Comparison of ENCODE assay signal across 8 cellular contexts in the genomic region with DNA sequence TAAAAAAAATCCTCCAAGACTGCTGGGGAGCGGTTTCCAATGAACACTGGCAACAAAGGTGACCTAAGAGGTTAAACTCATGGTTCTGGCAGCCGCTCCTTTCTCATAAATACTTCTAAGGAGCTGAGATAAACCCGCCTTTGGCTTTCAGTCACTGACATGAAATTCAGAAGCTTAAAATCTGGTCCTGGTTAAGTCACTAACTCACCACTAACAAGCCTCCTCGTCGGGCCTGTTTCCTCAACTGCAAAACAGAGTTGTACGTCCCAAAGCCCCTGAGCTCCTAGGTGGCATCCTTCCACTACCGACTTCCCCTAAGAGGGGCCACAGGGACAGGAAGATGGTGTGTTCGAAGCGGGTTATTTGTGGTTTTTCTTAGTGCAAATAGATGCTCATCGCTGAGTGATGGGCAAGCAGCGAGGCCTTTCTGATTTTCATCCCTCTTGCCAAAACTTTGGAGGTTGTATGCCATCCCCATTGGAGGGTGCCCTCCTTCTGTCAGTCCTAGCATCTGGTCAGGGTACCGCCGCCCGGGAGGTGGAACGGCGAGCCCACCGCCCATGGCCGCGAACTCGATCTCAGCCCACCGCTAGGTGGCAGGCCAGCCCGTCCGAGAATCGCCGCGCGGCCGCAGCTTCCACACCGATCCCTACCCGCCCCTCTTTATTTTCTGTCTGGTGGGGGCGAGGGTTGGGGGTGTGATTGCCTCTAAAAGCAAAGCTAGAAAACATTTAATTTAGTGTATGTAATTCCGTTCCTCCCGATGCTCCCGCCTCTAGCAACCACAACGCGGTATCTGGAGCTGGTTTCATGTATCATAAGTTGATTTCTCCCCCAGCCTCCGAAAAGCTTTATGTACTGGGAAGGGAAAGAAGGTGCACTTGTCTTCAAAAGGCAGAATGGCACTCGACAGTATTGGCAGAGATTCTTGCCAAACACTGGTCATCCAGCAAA. TPM values are rescaled to one million over a fixed set of nuclear protein-coding genes. Genes with fewer than 3 reads are reported as not detected.
A peak's percentile ranks its signal among the peaks of the same experiment; 100 is the strongest.
DNase-seq lines count a peak whose midpoint lies in the region; ATAC-seq, FAIRE-seq and TF ChIP-seq lines count a peak whose summit lies in the region.

No MANE protein-coding gene starts in this region.

- H3K27ac ChIP-seq in KOPT-K1 (ENCODE audit: low read depth, low read length, poor library complexity, severe bottlenecking) (peak overlapping the region; percentile 99), hepatocyte (peak overlapping the region; percentile 93), prostate gland (peak overlapping the region; percentile 96 to 97)

- DNase-seq in DMS 273 (lab: John Stamatoyannopoulos, UW; ENCODE audit: unreplicated experiment) (peak; percentile 84), T-helper 1 cell (peak in 4 of 5 donors; percentile 51 to 70 (median 56)), astrocyte of the cerebellum (ENCODE audit: low read depth) (no peak), hepatocyte (ENCODE audit: low spot score) (peak; percentile 84), prostate gland (ENCODE audit: low spot score) (peak; percentile 61), H54 (ENCODE audit: insufficient read length, low spot score) (no peak)

- peak overlapping the region; percentile 6 for H2AFZ ChIP-seq in hepatocyte

- TF ChIP-seq POLR2A in prostate gland (IDR thresholded peaks at IDR 0.05): no peak
- TF ChIP-seq POLR2A in H54 (IDR thresholded peaks at IDR 0.05; ENCODE audit: low read depth, low read length): no peak

- 4% methylated on average over 38 of the region's 38 CpGs for WGBS in hepatocyte (ENCODE audit: low lambda C conversion rate, missing lambda C conversion rate)
- 1% methylated on average over 38 of the region's 38 CpGs for WGBS in prostate gland

- no peak for FAIRE-seq in H54 (lab: Jason Lieb, UNC)

- H3K27me3 ChIP-seq in hepatocyte (no peaks in the 10 kb centered on the region), prostate gland (replicated peaks; ENCODE audit: insufficient read depth) (no peaks in the 10 kb centered on the region)

- H3K9me3 ChIP-seq in KOPT-K1 (ENCODE audit: insufficient read depth, low read length, poor library complexity, severe bottlenecking): no peaks in the 10 kb centered on the region
- H3K9me3 ChIP-seq in hepatocyte (ENCODE audit: low read depth): no peaks in the 10 kb centered on the region
- no peaks in the 10 kb centered on the region for H3K9me3 ChIP-seq in prostate gland

- intact Hi-C loops in prostate gland (cut with DNase I): loop anchor here (2.0 to 10.0 kb wide), 8 partner anchors 177 to 1208 kb away; no protein-coding TSS in a partner anchor

- peak; percentile 76 for TF ChIP-seq CTCF in astrocyte of the cerebellum (IDR thresholded peaks at IDR 0.05; ENCODE audit: low read depth, low read length, missing control alignments)
- TF ChIP-seq CTCF in hepatocyte (IDR thresholded peaks at IDR 0.05; ENCODE audit: poor library complexity): peak; percentile 88
- TF ChIP-seq CTCF in prostate gland (IDR thresholded peaks at IDR 0.05): peak; percentile 86 to 97 (median 95)

- H3K4me3 ChIP-seq in astrocyte of the cerebellum (ENCODE audit: low read depth, low read length): peak overlapping the region; percentile 87
- peak overlapping the region; percentile 28 for H3K4me3 ChIP-seq in hepatocyte
- peak overlapping the region; percentile 68 to 83 for H3K4me3 ChIP-seq in prostate gland

- H3K9me2 ChIP-seq in hepatocyte (replicated peaks; ENCODE audit: insufficient read depth): no peaks in the 10 kb centered on the region

- in situ Hi-C loops in astrocyte of the cerebellum (cut with HindIII; ENCODE audit: low sequenced_read_pairs): loop anchor here (5.0 to 25.0 kb wide), 5 partner anchors 174 to 1217 kb away; no protein-coding TSS in a partner anchor

- no peak for ATAC-seq in HG03039 (IDR thresholded peaks at IDR 0.05; ENCODE audit: unreplicated experiment)

- H4K20me1 ChIP-seq in hepatocyte (ENCODE audit: insufficient read depth, poor library complexity, severe bottlenecking): peaks cover 47% of the 10 kb centered on the region

- peaks cover 81% of the 10 kb centered on the region for H3K79me2 ChIP-seq in hepatocyte

- peaks cover 29% of the 10 kb centered on the region for H3K4me1 ChIP-seq in hepatocyte (ENCODE audit: insufficient read depth)
- H3K4me1 ChIP-seq in prostate gland (replicated peaks): peaks cover 3% of the 10 kb centered on the region

- H3K4me2 ChIP-seq in hepatocyte: peak overlapping the region; percentile 94

- no peaks in the 10 kb centered on the region for H3K36me3 ChIP-seq in KOPT-K1 (ENCODE audit: insufficient read depth, low read length)
- no peaks in the 10 kb centered on the region for H3K36me3 ChIP-seq in hepatocyte (replicated peaks; ENCODE audit: insufficient read depth, low read depth)
- H3K36me3 ChIP-seq in prostate gland: no peaks in the 10 kb centered on the region

RNA-seq across cellular contexts. Expression of a gene that starts 4.5 kb away (rescaled TPM):
- 40.3 and 46.5 TPM in 2 replicates for total RNA-seq in hepatocyte
- 31.9 and 32.0 TPM in 2 replicates for polyA plus RNA-seq in hepatocyte
- total RNA-seq in prostate gland: 100 to 1,000 TPM in 1 of 2 donors, 10 to 100 TPM in 1; 50.1 to 105 TPM

RNA-seq across cellular contexts. Expression of a gene that starts 38.4 kb away (rescaled TPM):
- total RNA-seq in hepatocyte: not detected in 2 replicates
- not detected in 2 replicates for polyA plus RNA-seq in hepatocyte
- not detected for total RNA-seq in prostate gland

Comparison
In these comparisons a context has a peak if more than half of its experiments do, and no peak if none do; other contexts are left out.
1. DNase-seq: peak in DMS 273 (single experiment), T-helper 1 cell (4 of 5), hepatocyte (single experiment) and prostate gland (single experiment); none in astrocyte of the cerebellum (single experiment) and H54 (single experiment).
2. H3K4me3 ChIP-seq: peak in every context shown above with its lines; median percentile 87 in astrocyte of the cerebellum; 76 in prostate gland; 28 in hepatocyte.
3. Peak in every context shown above with its lines, with median percentiles within 50 percentile points of each other: H3K27ac ChIP-seq and CTCF ChIP-seq.